In the genomic region with DNA sequence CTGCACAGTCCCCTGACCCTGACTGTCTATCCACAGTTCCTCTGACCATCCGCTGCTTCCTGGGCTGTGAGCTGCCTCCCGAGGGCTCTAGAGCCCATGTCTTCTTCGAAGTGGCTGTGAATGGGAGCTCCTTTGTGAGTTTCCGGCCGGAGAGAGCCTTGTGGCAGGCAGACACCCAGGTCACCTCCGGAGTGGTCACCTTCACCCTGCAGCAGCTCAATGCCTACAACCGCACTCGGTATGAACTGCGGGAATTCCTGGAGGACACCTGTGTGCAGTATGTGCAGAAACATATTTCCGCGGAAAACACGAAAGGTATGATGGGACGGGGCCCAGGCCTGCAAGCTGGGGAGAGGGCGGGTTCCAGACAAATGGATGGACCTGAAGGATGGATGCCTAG, we compare ENCODE assay signal across 35 cellular contexts. TPM values are rescaled to one million over a fixed set of nuclear protein-coding genes. Genes with fewer than 3 reads are reported as not detected.
"Had no signal": no experiment of that assay in that cellular context is flagged by ENCODE, and none has a peak within 500 bp of the region (broad histone marks: within the 10 kb centered on the region; RNA-seq: fewer than 3 reads in every experiment).

No MANE protein-coding gene starts in this region.

- H3K9me3 ChIP-seq: ascending aorta, Peyer's patch, SJCRH30 had no signal

- H3K9me3 Mint-ChIP-seq: activated CD4-positive, alpha-beta T cell treated with anti-CD3 and anti-CD28 coated beads, Interleukin-2, amount 10 ng/mL, durations not matched to agents 24 days and 14 days; activated CD8-positive, alpha-beta T cell treated with anti-CD3 and anti-CD28 coated beads for 36 hours; activated naive CD4-positive, alpha-beta T cell treated with anti-CD3 and anti-CD28 coated beads, Interleukin-2, amount 50 U/mL, for 24 hours; activated naive CD8-positive, alpha-beta T cell treated with anti-CD3 and anti-CD28 coated beads, Interleukin-2, amount 10 ng/mL, durations not matched to agents 7 days and 5 days; activated T-cell treated with anti-CD3 and anti-CD28 coated beads, Interleukin-2, amount 50 U/mL, for 72 hours; activated T-helper 17 cell treated with anti-CD3 and anti-CD28 coated beads, Interleukin-2, amount 50 U/mL, for 72 hours; central memory CD8-positive, alpha-beta T cell; T-helper 1 cell treated with Interleukin-12 subunit alpha and Interleukin-12 subunit beta and Interleukin-4 antibody, amounts not matched to agents 30 μg/mL and 1 μg/mL, for 36 hours; T-helper 2 cell treated with Interferon-gamma antibody and Interleukin-4, amounts not matched to agents 5 μg/mL and 100 μg/mL, for 36 hours had no signal

- H3K4me3 Mint-ChIP-seq: activated CD4-positive, alpha-beta T cell treated with anti-CD3 and anti-CD28 coated beads, Interleukin-2, amount 10 ng/mL, durations not matched to agents 24 days and 14 days; activated CD8-positive, alpha-beta T cell treated with anti-CD3 and anti-CD28 coated beads for 36 hours; activated naive CD4-positive, alpha-beta T cell treated with anti-CD3 and anti-CD28 coated beads, Interleukin-2, amount 50 U/mL, for 24 hours; activated naive CD8-positive, alpha-beta T cell treated with anti-CD3 and anti-CD28 coated beads, Interleukin-2, amount 10 ng/mL, durations not matched to agents 7 days and 5 days; activated T-cell treated with anti-CD3 and anti-CD28 coated beads, Interleukin-2, amount 50 U/mL, for 72 hours; activated T-helper 17 cell treated with anti-CD3 and anti-CD28 coated beads, Interleukin-2, amount 50 U/mL, for 72 hours; central memory CD8-positive, alpha-beta T cell; T-helper 1 cell treated with Interleukin-12 subunit alpha and Interleukin-12 subunit beta and Interleukin-4 antibody, amounts not matched to agents 30 μg/mL and 1 μg/mL, for 36 hours; T-helper 2 cell treated with Interferon-gamma antibody and Interleukin-4, amounts not matched to agents 5 μg/mL and 100 μg/mL, for 36 hours had no signal

- H3K4me1 ChIP-seq: SJCRH30 had no signal

- H3K27me3 Mint-ChIP-seq: activated CD4-positive, alpha-beta T cell treated with anti-CD3 and anti-CD28 coated beads, Interleukin-2, amount 10 ng/mL, durations not matched to agents 24 days and 14 days; activated CD8-positive, alpha-beta T cell treated with anti-CD3 and anti-CD28 coated beads for 36 hours; activated naive CD4-positive, alpha-beta T cell treated with anti-CD3 and anti-CD28 coated beads, Interleukin-2, amount 50 U/mL, for 24 hours; activated naive CD8-positive, alpha-beta T cell treated with anti-CD3 and anti-CD28 coated beads, Interleukin-2, amount 10 ng/mL, durations not matched to agents 7 days and 5 days; activated T-helper 17 cell treated with anti-CD3 and anti-CD28 coated beads, Interleukin-2, amount 50 U/mL, for 72 hours; central memory CD8-positive, alpha-beta T cell had no signal

- H3K36me3 ChIP-seq: cardiac muscle cell, SJCRH30 had no signal

- H3K27me3 ChIP-seq: ascending aorta, cardiac muscle cell, Peyer's patch, SJCRH30 had no signal

- H3K27ac Mint-ChIP-seq: activated CD4-positive, alpha-beta T cell treated with anti-CD3 and anti-CD28 coated beads, Interleukin-2, amount 10 ng/mL, durations not matched to agents 24 days and 14 days; activated CD8-positive, alpha-beta T cell treated with anti-CD3 and anti-CD28 coated beads for 36 hours; activated naive CD4-positive, alpha-beta T cell treated with anti-CD3 and anti-CD28 coated beads, Interleukin-2, amount 50 U/mL, for 24 hours; activated naive CD8-positive, alpha-beta T cell treated with anti-CD3 and anti-CD28 coated beads, Interleukin-2, amount 10 ng/mL, durations not matched to agents 7 days and 5 days; activated T-cell treated with anti-CD3 and anti-CD28 coated beads, Interleukin-2, amount 50 U/mL, for 72 hours; activated T-helper 17 cell treated with anti-CD3 and anti-CD28 coated beads, Interleukin-2, amount 50 U/mL, for 72 hours; T-helper 1 cell treated with Interleukin-12 subunit alpha and Interleukin-12 subunit beta and Interleukin-4 antibody, amounts not matched to agents 30 μg/mL and 1 μg/mL, for 36 hours; T-helper 2 cell treated with Interferon-gamma antibody and Interleukin-4, amounts not matched to agents 5 μg/mL and 100 μg/mL, for 36 hours had no signal

- DNase-seq: activated CD4-positive, alpha-beta T cell treated with anti-CD3 and anti-CD28 coated beads, Interleukin-2, amount 10 ng/mL, durations not matched to agents 24 days and 14 days; activated CD4-positive, alpha-beta T cell treated with anti-CD3 and anti-CD28 coated beads, Interleukin-2, amount 50 U/mL, for 4 hours; activated CD8-positive, alpha-beta T cell treated with anti-CD3 and anti-CD28 coated beads for 36 hours; activated effector memory CD4-positive, alpha-beta T cell treated with anti-CD3 and anti-CD28 coated beads, Interleukin-2, amount 50 U/mL, for 16 hours; activated naive CD4-positive, alpha-beta T cell treated with Interleukin-2 at 50 U/mL for 16 hours; activated naive CD8-positive, alpha-beta T cell treated with anti-CD3 and anti-CD28 coated beads, Interleukin-2, amount 10 ng/mL, durations not matched to agents 7 days and 5 days; activated T-cell treated with anti-CD3 and anti-CD28 coated beads, Interleukin-2, amount 50 U/mL, for 1 hour; activated T-cell treated with anti-CD3 and anti-CD28 coated beads, Interleukin-2, amount 50 U/mL, for 72 hours; amygdala; NCI-H1092 treated with DMSO at 0.1 percent for 48 hours; NCI-H1417; NCI-H146; NCI-H187; NCI-H2029 treated with DMSO at 0.1 percent for 48 hours; NCI-H2107; NCI-H2171; NCI-H510A; NCI-H526; NCI-H748 treated with DMSO at 0.1 percent for 48 hours; NK-92 treated with Interleukin-12 subunit alpha and Interleukin-12 subunit beta, amount 100 ng/mL, for 24 hours; PC-3; Peyer's patch; Right ventricle myocardium superior; RPMI8226; SJCRH30 had no signal

- H3K27ac ChIP-seq: ascending aorta, cardiac muscle cell, Peyer's patch, SJCRH30, SK-N-MC, VCaP had no signal

- H3K4me3 ChIP-seq: ascending aorta, cardiac muscle cell, K562, Peyer's patch, SJCRH30, SK-N-MC had no signal

RNA-seq across cellular contexts. Expression of gene MMP24, which starts 50.4 kb away (rescaled TPM):
- total RNA-seq: activated CD4-positive, alpha-beta T cell treated with anti-CD3 and anti-CD28 coated beads, Interleukin-2, amount 10 ng/mL, durations not matched to agents 24 days and 14 days; activated CD8-positive, alpha-beta T cell treated with anti-CD3 and anti-CD28 coated beads for 36 hours; activated T-cell treated with anti-CD3 and anti-CD28 coated beads, Interleukin-2, amount 50 U/mL, for 72 hours; ascending aorta; SJCRH30 had no signal
